15 cellular contexts compared by ENCODE assay signal in genomic region chr17:10633738-10634379, GRCh38. TPM values are rescaled to one million over a fixed set of nuclear protein-coding genes. Genes with fewer than 3 reads are reported as not detected.
DNase-seq lines count a peak whose midpoint lies in the region; ATAC-seq and TF ChIP-seq lines count a peak whose summit lies in the region.
"Had no signal": no experiment of that assay in that cellular context is flagged by ENCODE, and none has a peak within 500 bp of the region (broad histone marks: within the 10 kb centered on the region; RNA-seq: fewer than 3 reads in every experiment).

No MANE protein-coding gene starts in this region.

- H3K27me3 ChIP-seq in KMS-11 (ENCODE audit: insufficient read depth, low read depth) (no peaks in the 10 kb centered on the region), upper lobe of right lung (no peaks in the 10 kb centered on the region)
- H3K27me3 ChIP-seq: hepatocyte had no signal

- ATAC-seq in GM18502 (IDR thresholded peaks at IDR 0.05; ENCODE audit: poor library complexity, unreplicated experiment) (peak; percentile 97), GM19452 (IDR thresholded peaks at IDR 0.05; ENCODE audit: unreplicated experiment) (peak; percentile 93), HG02938 (IDR thresholded peaks at IDR 0.05; ENCODE audit: unreplicated experiment) (peak; percentile 88), upper lobe of right lung (no peak)
- ATAC-seq: stimulated activated effector memory CD8-positive, alpha-beta T cell treated with anti-CD3 and anti-CD28 coated beads, Interleukin-12 subunit alpha, Interleukin-12 subunit beta, amount 100 ng/mL, for 72 hours had no signal

- no peak for TF ChIP-seq CTCF in KMS-11 (conservative IDR thresholded peaks at IDR 0.05; ENCODE audit: low read depth, low read length)
- TF ChIP-seq CTCF in upper lobe of right lung (IDR thresholded peaks at IDR 0.05) = no peak

- H3K27ac ChIP-seq in KMS-11 (peak overlapping the region; percentile 26; the same call in 1 of the 2 replicates), upper lobe of right lung (no peak overlapping the region)
- H3K27ac ChIP-seq: hepatocyte, PC-9, WERI-Rb-1 had no signal

- H3K36me3 ChIP-seq in KMS-11 (ENCODE audit: insufficient read depth) (no peaks in the 10 kb centered on the region), upper lobe of right lung (peaks cover 6% of the 10 kb centered on the region)
- H3K36me3 ChIP-seq: WERI-Rb-1 had no signal

- peak overlapping the region; percentile 48; the same call in 1 of the 2 replicates for H3K4me2 ChIP-seq in KMS-11
- H3K4me2 ChIP-seq: hepatocyte, PC-9 had no signal

- H3K4me3 ChIP-seq in KMS-11 (IDR thresholded peaks at IDR 0.05; ENCODE audit: insufficient read depth, low read depth, low read length) (no peak overlapping the region), upper lobe of right lung (no peak overlapping the region)
- H3K4me3 ChIP-seq: hepatocyte, PC-9 had no signal

- no peak for DNase-seq in upper lobe of right lung
- no peak for DNase-seq in iPS-NIHi7 (ENCODE audit: extremely low spot score)
- no peak for DNase-seq in NCI-H226
- DNase-seq in activated CD4-positive, alpha-beta T cell treated with anti-CD3 and anti-CD28 coated beads, Interleukin-2, amount 50 U/mL, for 4 hours = no peak
- DNase-seq: CD4-positive, alpha-beta memory T cell; effector CD8-positive, alpha-beta T cell; GOT3; PC-9; WERI-Rb-1 had no signal

- H3K4me1 ChIP-seq in KMS-11 (ENCODE audit: low read depth, poor library complexity, severe bottlenecking) = no peaks in the 10 kb centered on the region
- no peaks in the 10 kb centered on the region for H3K4me1 ChIP-seq in upper lobe of right lung

- no peaks in the 10 kb centered on the region for H3K9me3 ChIP-seq in upper lobe of right lung

- peak overlapping the region; percentile 59 for H2AFZ ChIP-seq in KMS-11 (ENCODE audit: low read depth)
- H2AFZ ChIP-seq: hepatocyte, PC-9 had no signal

- H3K79me2 ChIP-seq in KMS-11 (ENCODE audit: insufficient read depth, low read depth) = no peaks in the 10 kb centered on the region
- H3K79me2 ChIP-seq: hepatocyte had no signal

- intact Hi-C loops in upper lobe of right lung (cut with DNase I) = no loop called here

- no peaks in the 10 kb centered on the region for H4K20me1 ChIP-seq in KMS-11 (ENCODE audit: insufficient read depth)

- no peak overlapping the region; the same call in 1 of the 2 replicates for H3K9ac ChIP-seq in KMS-11

RNA-seq across cellular contexts. Expression of gene MYH3, which starts 23.2 kb away (rescaled TPM):
- total RNA-seq in upper lobe of right lung = 2.8 TPM
